Comparison of ENCODE assay signal across 34 cellular contexts in genomic region chr6:158272324-158272723, GRCh38.
"Had no signal": no experiment of that assay in that cellular context is flagged by ENCODE, and none has a peak within 500 bp of the region (broad histone marks: within the 10 kb centered on the region; RNA-seq: fewer than 3 reads in every experiment).

No MANE protein-coding gene starts in this region.

- H3K4me1 ChIP-seq: adrenal gland, body of pancreas had no signal

- H3K27ac Mint-ChIP-seq: activated CD4-positive, alpha-beta memory T cell treated with anti-CD3 and anti-CD28 coated beads for 36 hours; activated CD4-positive, alpha-beta T cell treated with anti-CD3 and anti-CD28 coated beads for 36 hours; activated CD4-positive, alpha-beta T cell treated with anti-CD3 and anti-CD28 coated beads, Interleukin-2, amount 10 ng/mL, durations not matched to agents 24 days and 14 days; activated CD8-positive, alpha-beta T cell treated with anti-CD3 and anti-CD28 coated beads, Interleukin-2, amount 10 ng/mL, durations not matched to agents 7 days and 5 days; activated naive CD8-positive, alpha-beta T cell treated with anti-CD3 and anti-CD28 coated beads, Interleukin-2, amount 50 U/mL, for 24 hours had no signal

- H3K9me3 Mint-ChIP-seq: activated CD4-positive, alpha-beta memory T cell treated with anti-CD3 and anti-CD28 coated beads for 36 hours; activated naive CD4-positive, alpha-beta T cell treated with anti-CD3 and anti-CD28 coated beads, Interleukin-2, amount 50 U/mL, for 72 hours; activated naive CD8-positive, alpha-beta T cell treated with anti-CD3 and anti-CD28 coated beads, Interleukin-2, amount 50 U/mL, for 24 hours; T-helper 2 cell treated with Interferon-gamma antibody and Interleukin-4, amounts not matched to agents 5 μg/mL and 100 μg/mL, for 36 hours had no signal

- H3K36me3 ChIP-seq: adrenal gland had no signal

- H3K4me3 ChIP-seq: adrenal gland, body of pancreas, gastrocnemius medialis, heart left ventricle had no signal

- H3K27ac ChIP-seq: adrenal gland, body of pancreas, gastrocnemius medialis, heart left ventricle had no signal

- DNase-seq: activated CD4-positive, alpha-beta memory T cell treated with anti-CD3 and anti-CD28 coated beads for 36 hours; activated CD4-positive, alpha-beta T cell treated with anti-CD3 and anti-CD28 coated beads for 36 hours; activated CD4-positive, alpha-beta T cell treated with anti-CD3 and anti-CD28 coated beads, Interleukin-2, amount 10 ng/mL, durations not matched to agents 24 days and 14 days; activated CD4-positive, CD25-positive, alpha-beta regulatory T cell; activated CD4-positive, CD25-positive, alpha-beta regulatory T cell treated with anti-CD3 and anti-CD28 coated beads, Interleukin-2, amount 50 U/mL, for 72 hours; activated CD8-positive, alpha-beta memory T cell treated with anti-CD3 and anti-CD28 coated beads, Interleukin-2, amount 10 ng/mL, durations not matched to agents 7 days and 5 days; activated CD8-positive, alpha-beta memory T cell treated with anti-CD3 and anti-CD28 coated beads, Interleukin-2, amount 50 U/mL, for 4 hours; activated CD8-positive, alpha-beta T cell treated with anti-CD3 and anti-CD28 coated beads, Interleukin-2, amount 10 ng/mL, durations not matched to agents 7 days and 5 days; activated effector memory CD4-positive, alpha-beta T cell treated with Interleukin-2 at 50 U/mL for 16 hours; activated gamma-delta T cell treated with Interleukin-2 at 50 U/mL for 16 hours; activated naive CD4-positive, alpha-beta T cell treated with Interleukin-2 at 50 U/mL for 16 hours; activated naive CD8-positive, alpha-beta T cell treated with anti-CD3 and anti-CD28 coated beads, Interleukin-2, amount 50 U/mL, for 24 hours; activated T-cell treated with anti-CD3 and anti-CD28 coated beads, Interleukin-2, amount 50 U/mL, for 1 hour; activated T-cell treated with anti-CD3 and anti-CD28 coated beads, Interleukin-2, amount 50 U/mL, for 48 hours; adrenal gland; amygdala; aorta; body of pancreas; caudate nucleus; cortex of kidney; effector CD8-positive, alpha-beta T cell; foreskin fibroblast; gastrocnemius medialis; glutamatergic neuron; heart left ventricle; hypothalamus; T-helper 1 cell; T-helper 17 cell; T1000 had no signal

- H3K9me3 ChIP-seq: adrenal gland, body of pancreas, gastrocnemius medialis, heart left ventricle had no signal

- H3K4me3 Mint-ChIP-seq: activated CD4-positive, alpha-beta memory T cell treated with anti-CD3 and anti-CD28 coated beads for 36 hours; activated CD4-positive, alpha-beta T cell treated with anti-CD3 and anti-CD28 coated beads for 36 hours; activated CD4-positive, alpha-beta T cell treated with anti-CD3 and anti-CD28 coated beads, Interleukin-2, amount 10 ng/mL, durations not matched to agents 24 days and 14 days; activated CD8-positive, alpha-beta memory T cell treated with anti-CD3 and anti-CD28 coated beads, Interleukin-2, amount 10 ng/mL, durations not matched to agents 7 days and 5 days; activated CD8-positive, alpha-beta T cell treated with anti-CD3 and anti-CD28 coated beads, Interleukin-2, amount 10 ng/mL, durations not matched to agents 7 days and 5 days; activated naive CD8-positive, alpha-beta T cell treated with anti-CD3 and anti-CD28 coated beads, Interleukin-2, amount 50 U/mL, for 24 hours; T-helper 17 cell; T-helper 2 cell treated with Interferon-gamma antibody and Interleukin-4, amounts not matched to agents 5 μg/mL and 100 μg/mL, for 36 hours had no signal

- ATAC-seq: activated CD4-positive, alpha-beta T cell treated with anti-CD3 and anti-CD28 coated beads for 36 hours; activated CD8-positive, alpha-beta memory T cell treated with anti-CD3 and anti-CD28 coated beads, Interleukin-2, amount 10 ng/mL, durations not matched to agents 7 days and 5 days; activated CD8-positive, alpha-beta T cell treated with anti-CD3 and anti-CD28 coated beads, Interleukin-2, amount 10 ng/mL, durations not matched to agents 7 days and 5 days; activated naive CD4-positive, alpha-beta T cell treated with anti-CD3 and anti-CD28 coated beads, Interleukin-2, amount 50 U/mL, for 72 hours; activated naive CD8-positive, alpha-beta T cell treated with anti-CD3 and anti-CD28 coated beads, Interleukin-2, amount 50 U/mL, for 24 hours; body of pancreas; esophagus mucosa; gastrocnemius medialis; heart left ventricle; T-helper 17 cell had no signal

- H3K27me3 ChIP-seq: adrenal gland, body of pancreas, gastrocnemius medialis, heart left ventricle had no signal

- FAIRE-seq: colon, endometrium had no signal

- H3K27me3 Mint-ChIP-seq: activated CD4-positive, alpha-beta memory T cell treated with anti-CD3 and anti-CD28 coated beads for 36 hours; activated CD4-positive, alpha-beta T cell treated with anti-CD3 and anti-CD28 coated beads for 36 hours; activated CD4-positive, alpha-beta T cell treated with anti-CD3 and anti-CD28 coated beads, Interleukin-2, amount 10 ng/mL, durations not matched to agents 24 days and 14 days; activated CD8-positive, alpha-beta memory T cell treated with anti-CD3 and anti-CD28 coated beads, Interleukin-2, amount 10 ng/mL, durations not matched to agents 7 days and 5 days; activated naive CD8-positive, alpha-beta T cell treated with anti-CD3 and anti-CD28 coated beads, Interleukin-2, amount 50 U/mL, for 24 hours; T-helper 17 cell had no signal
